In genomic region chr18:69265661-69266060, GRCh38 we compare ENCODE assay signal across 32 cellular contexts.
"Had no signal": no experiment of that assay in that cellular context is flagged by ENCODE, and none has a peak within 500 bp of the region (broad histone marks: within the 10 kb centered on the region; RNA-seq: fewer than 3 reads in every experiment).

No MANE protein-coding gene starts in this region.

- H3K4me3 ChIP-seq: adrenal gland, ascending aorta, cardiac muscle cell, gastroesophageal sphincter, hepatocyte, psoas muscle, smooth muscle cell, thyroid gland, upper lobe of left lung had no signal

- H3K4me1 ChIP-seq: adrenal gland, ascending aorta, gastroesophageal sphincter, parathyroid adenoma, psoas muscle, thyroid gland, upper lobe of left lung had no signal

- DNase-seq: activated B cell treated with CpG ODN at 0.5 μM for 24 hours; activated CD8-positive, alpha-beta memory T cell treated with anti-CD3 and anti-CD28 coated beads, Interleukin-2, amount 10 ng/mL, durations not matched to agents 7 days and 5 days; activated CD8-positive, alpha-beta T cell treated with anti-CD3 and anti-CD28 coated beads, Interleukin-2, amount 10 ng/mL, durations not matched to agents 7 days and 5 days; activated effector memory CD4-positive, alpha-beta T cell treated with Interleukin-2 at 50 U/mL for 16 hours; activated naive CD4-positive, alpha-beta T cell treated with Interleukin-2 at 50 U/mL for 16 hours; activated T-cell treated with anti-CD3 and anti-CD28 coated beads, Interleukin-2, amount 50 U/mL, for 72 hours; adrenal gland; cortex of kidney; left colon; naive thymus-derived CD4-positive, alpha-beta T cell; occipital lobe; psoas muscle; stimulated activated CD4-positive, alpha-beta T cell treated with anti-CD3 and anti-CD28 coated beads, Interleukin-1b, Interleukin-23, amount 100 ng/mL, for 48 hours; stimulated activated CD4-positive, alpha-beta T cell treated with anti-CD3 and anti-CD28 coated beads, Interleukin-4, amount 100 ng/mL, for 4 hours; stimulated activated CD8-positive, alpha-beta memory T cell treated with anti-CD3 and anti-CD28 coated beads, Interleukin-4, amount 100 ng/mL, for 48 hours; stimulated activated naive CD8-positive, alpha-beta T cell treated with anti-CD3 and anti-CD28 coated beads, Interleukin-15, amount 100 ng/mL, for 72 hours; substantia nigra; T-helper 1 cell; thyroid gland; upper lobe of left lung had no signal

- H3K9me3 ChIP-seq: adrenal gland, ascending aorta, gastroesophageal sphincter, psoas muscle, thyroid gland, upper lobe of left lung had no signal

- H3K36me3 ChIP-seq: adrenal gland, ascending aorta, cardiac muscle cell, gastroesophageal sphincter, thyroid gland, upper lobe of left lung had no signal

- H3K79me2 ChIP-seq: hepatocyte, parathyroid adenoma had no signal

- H3K36me3 Mint-ChIP-seq: activated CD8-positive, alpha-beta memory T cell treated with anti-CD3 and anti-CD28 coated beads, Interleukin-2, amount 10 ng/mL, durations not matched to agents 7 days and 5 days; activated naive CD8-positive, alpha-beta T cell; brain; mesothelial cell of epicardium; naive thymus-derived CD4-positive, alpha-beta T cell; stimulated activated memory B cell treated with anti-CD40 and anti-IgM and Interleukin-4, amounts not matched to agents 10 μg/mL and 1 μg/mL and 100 μg/mL, for 72 hours had no signal

- H3K27ac Mint-ChIP-seq: activated B cell treated with CpG ODN at 0.5 μM for 24 hours; activated CD8-positive, alpha-beta memory T cell treated with anti-CD3 and anti-CD28 coated beads, Interleukin-2, amount 10 ng/mL, durations not matched to agents 7 days and 5 days; activated CD8-positive, alpha-beta T cell treated with anti-CD3 and anti-CD28 coated beads, Interleukin-2, amount 10 ng/mL, durations not matched to agents 7 days and 5 days; activated naive CD8-positive, alpha-beta T cell; activated T-cell treated with anti-CD3 and anti-CD28 coated beads, Interleukin-2, amount 50 U/mL, for 72 hours; brain; mesothelial cell of epicardium; naive thymus-derived CD4-positive, alpha-beta T cell; stimulated activated memory B cell treated with anti-CD40 and anti-IgM and Interleukin-4, amounts not matched to agents 10 μg/mL and 1 μg/mL and 100 μg/mL, for 72 hours; stimulated activated naive CD8-positive, alpha-beta T cell treated with anti-CD3 and anti-CD28 coated beads, Interleukin-15, amount 100 ng/mL, for 72 hours; T-helper 2 cell treated with Interferon-gamma antibody and Interleukin-4, amounts not matched to agents 5 μg/mL and 100 μg/mL, for 36 hours had no signal

- H3K27me3 ChIP-seq: adrenal gland, ascending aorta, cardiac muscle cell, gastroesophageal sphincter, hepatocyte, thyroid gland, upper lobe of left lung had no signal

- H2AFZ ChIP-seq: hepatocyte, parathyroid adenoma had no signal

- H3K9ac ChIP-seq: parathyroid adenoma had no signal

- ATAC-seq: activated CD8-positive, alpha-beta memory T cell treated with anti-CD3 and anti-CD28 coated beads, Interleukin-2, amount 10 ng/mL, durations not matched to agents 7 days and 5 days; activated CD8-positive, alpha-beta T cell treated with anti-CD3 and anti-CD28 coated beads, Interleukin-2, amount 10 ng/mL, durations not matched to agents 7 days and 5 days; activated T-cell treated with anti-CD3 and anti-CD28 coated beads, Interleukin-2, amount 50 U/mL, for 72 hours; gastroesophageal sphincter; left colon; naive thymus-derived CD4-positive, alpha-beta T cell; psoas muscle; stimulated activated memory B cell treated with anti-CD40 and anti-IgM and Interleukin-4, amounts not matched to agents 10 μg/mL and 1 μg/mL and 100 μg/mL, for 72 hours; stimulated activated naive CD8-positive, alpha-beta T cell treated with anti-CD3 and anti-CD28 coated beads, Interleukin-15, amount 100 ng/mL, for 72 hours had no signal

- H3K4me1 Mint-ChIP-seq: activated B cell treated with CpG ODN at 0.5 μM for 24 hours; activated CD8-positive, alpha-beta memory T cell treated with anti-CD3 and anti-CD28 coated beads, Interleukin-2, amount 10 ng/mL, durations not matched to agents 7 days and 5 days; brain; mesothelial cell of epicardium; naive thymus-derived CD4-positive, alpha-beta T cell; stimulated activated memory B cell treated with anti-CD40 and anti-IgM and Interleukin-4, amounts not matched to agents 10 μg/mL and 1 μg/mL and 100 μg/mL, for 72 hours; stimulated activated naive CD8-positive, alpha-beta T cell treated with anti-CD3 and anti-CD28 coated beads, Interleukin-15, amount 100 ng/mL, for 72 hours had no signal

- H3K27ac ChIP-seq: adrenal gland, ascending aorta, cardiac muscle cell, gastroesophageal sphincter, hepatocyte, parathyroid adenoma, psoas muscle, thyroid gland, upper lobe of left lung had no signal

- H3K27me3 Mint-ChIP-seq: activated B cell treated with CpG ODN at 0.5 μM for 24 hours; activated CD8-positive, alpha-beta memory T cell treated with anti-CD3 and anti-CD28 coated beads, Interleukin-2, amount 10 ng/mL, durations not matched to agents 7 days and 5 days; activated naive CD8-positive, alpha-beta T cell; brain; naive thymus-derived CD4-positive, alpha-beta T cell; stimulated activated memory B cell treated with anti-CD40 and anti-IgM and Interleukin-4, amounts not matched to agents 10 μg/mL and 1 μg/mL and 100 μg/mL, for 72 hours; stimulated activated naive CD8-positive, alpha-beta T cell treated with anti-CD3 and anti-CD28 coated beads, Interleukin-15, amount 100 ng/mL, for 72 hours had no signal

- H3K4me2 ChIP-seq: hepatocyte, smooth muscle cell had no signal

- H3K4me3 Mint-ChIP-seq: activated B cell treated with CpG ODN at 0.5 μM for 24 hours; activated CD8-positive, alpha-beta memory T cell treated with anti-CD3 and anti-CD28 coated beads, Interleukin-2, amount 10 ng/mL, durations not matched to agents 7 days and 5 days; activated CD8-positive, alpha-beta T cell treated with anti-CD3 and anti-CD28 coated beads, Interleukin-2, amount 10 ng/mL, durations not matched to agents 7 days and 5 days; activated naive CD8-positive, alpha-beta T cell; activated T-cell treated with anti-CD3 and anti-CD28 coated beads, Interleukin-2, amount 50 U/mL, for 72 hours; brain; mesothelial cell of epicardium; naive thymus-derived CD4-positive, alpha-beta T cell; neural crest cell; stimulated activated memory B cell treated with anti-CD40 and anti-IgM and Interleukin-4, amounts not matched to agents 10 μg/mL and 1 μg/mL and 100 μg/mL, for 72 hours; stimulated activated naive CD8-positive, alpha-beta T cell treated with anti-CD3 and anti-CD28 coated beads, Interleukin-15, amount 100 ng/mL, for 72 hours; T-helper 2 cell treated with Interferon-gamma antibody and Interleukin-4, amounts not matched to agents 5 μg/mL and 100 μg/mL, for 36 hours had no signal
